ENCODE assay signal across 14 cellular contexts in genomic region chr3:145628211-145628610, GRCh38.
DNase-seq lines count a peak whose midpoint lies in the region; TF ChIP-seq lines count a peak whose summit lies in the region.
"Had no signal": no experiment of that assay in that cellular context is flagged by ENCODE, and none has a peak within 500 bp of the region (broad histone marks: within the 10 kb centered on the region; RNA-seq: fewer than 3 reads in every experiment).

No MANE protein-coding gene starts in this region.

- no peaks in the 10 kb centered on the region for H3K4me1 ChIP-seq in breast epithelium
- H3K4me1 ChIP-seq: HAP-1 had no signal

- TF ChIP-seq CTCF in MCF 10A (IDR thresholded peaks at IDR 0.05; ENCODE audit: unreplicated experiment) (no peak), breast epithelium (IDR thresholded peaks at IDR 0.05) (no peak), RWPE1 (conservative IDR thresholded peaks at IDR 0.05; ENCODE audit: low read depth) (no peak), epithelial cell of esophagus (IDR thresholded peaks at IDR 0.05; ENCODE audit: insufficient read depth, low read depth, low read length, missing control alignments) (no peak), Calu3 (IDR thresholded peaks at IDR 0.05; ENCODE audit: unreplicated experiment) (no peak)

- H3K27ac ChIP-seq in breast epithelium (no peak overlapping the region), RWPE1 (no peak overlapping the region)

- no peaks in the 10 kb centered on the region for H3K36me3 ChIP-seq in breast epithelium
- H3K36me3 ChIP-seq: HAP-1 had no signal

- H3K4me1 Mint-ChIP-seq in MCF 10A (ENCODE audit: insufficient read depth, unreplicated experiment) (peaks cover 5% of the 10 kb centered on the region), Calu3 (ENCODE audit: low read depth, unreplicated experiment) (no peaks in the 10 kb centered on the region)
- H3K4me1 Mint-ChIP-seq: CD4-positive, alpha-beta memory T cell had no signal

- POLR2A ChIA-PET in MCF 10A (lab: Yijun Ruan, JAX) = interaction anchor here (0.5 to 0.9 kb wide), 2 partner anchors 116 to 1654 kb away, joined by 3 read pairs; no protein-coding TSS in a partner anchor
- POLR2A ChIA-PET in RWPE1 (lab: Yijun Ruan, JAX; ENCODE audit: low non-redundant PET) = no interaction called here

- CTCF ChIA-PET in MCF 10A (lab: Yijun Ruan, JAX) = no interaction called here
- CTCF ChIA-PET in RWPE1 (lab: Yijun Ruan, JAX) = no interaction called here
- CTCF ChIA-PET in Calu3 (lab: Charles Lee) = no interaction called here

- intact Hi-C loops in MCF 10A (cut with micrococcal nuclease) (no loop called here), breast epithelium (cut with DNase I; ENCODE audit: low total_unique reads) (no loop called here), Calu3 (cut with micrococcal nuclease; ENCODE audit: unreplicated experiment) (no loop called here)

- H3K36me3 Mint-ChIP-seq in MCF 10A (ENCODE audit: insufficient read depth, unreplicated experiment) = peaks cover 7% of the 10 kb centered on the region
- H3K36me3 Mint-ChIP-seq in Calu3 (ENCODE audit: insufficient read depth, unreplicated experiment) = no peaks in the 10 kb centered on the region
- H3K36me3 Mint-ChIP-seq: CD4-positive, alpha-beta memory T cell had no signal

- DNase-seq in MCF 10A (ENCODE audit: unreplicated experiment) = no peak
- no peak for DNase-seq in breast epithelium (ENCODE audit: low spot score in 2 of 2)
- DNase-seq in RWPE1 (ENCODE audit: low spot score) = peak; percentile 10
- peak; percentile 60 for DNase-seq in epithelial cell of esophagus (ENCODE audit: low read depth)
- no peak for DNase-seq in amniotic stem cell (lab: John Stamatoyannopoulos, UW)
- DNase-seq in Calu3 = no peak
- DNase-seq: C1 segment of cervical spinal cord; CD4-positive, alpha-beta memory T cell; COR-L47; DMS53; DND-41; GOT3; HFFc6 had no signal

- no peak for TF ChIP-seq POLR2A in breast epithelium (IDR thresholded peaks at IDR 0.05)

- no peak overlapping the region for H3K4me3 ChIP-seq in breast epithelium
- no peak overlapping the region for H3K4me3 ChIP-seq in epithelial cell of esophagus (ENCODE audit: low read length)
- H3K4me3 ChIP-seq: HAP-1 had no signal

- H3K9me3 Mint-ChIP-seq in MCF 10A (ENCODE audit: unreplicated experiment) (peaks cover 19% of the 10 kb centered on the region), Calu3 (ENCODE audit: low read depth, unreplicated experiment) (peaks cover 7% of the 10 kb centered on the region)

- H3K4me3 Mint-ChIP-seq in MCF 10A (ENCODE audit: unreplicated experiment) = no peak overlapping the region
- H3K4me3 Mint-ChIP-seq in Calu3 (ENCODE audit: low read depth, unreplicated experiment) = no peak overlapping the region
- H3K4me3 Mint-ChIP-seq: CD4-positive, alpha-beta memory T cell; HFFc6 had no signal

- H3K27ac Mint-ChIP-seq in MCF 10A (ENCODE audit: low read depth, unreplicated experiment) = peak overlapping the region; percentile 23
- H3K27ac Mint-ChIP-seq in Calu3 (ENCODE audit: unreplicated experiment) = no peak overlapping the region
- H3K27ac Mint-ChIP-seq: CD4-positive, alpha-beta memory T cell; HFFc6 had no signal

- H3K27me3 Mint-ChIP-seq in MCF 10A (ENCODE audit: insufficient read depth, unreplicated experiment) (no peaks in the 10 kb centered on the region), Calu3 (ENCODE audit: unreplicated experiment) (no peaks in the 10 kb centered on the region)
- H3K27me3 Mint-ChIP-seq: CD4-positive, alpha-beta memory T cell had no signal

- peaks cover 0 to 17% of the 10 kb centered on the region in 2 donors for H3K9me3 ChIP-seq in breast epithelium
- H3K9me3 ChIP-seq: HAP-1 had no signal

- no TSS peak for BruUV-seq in MCF 10A (replicated peaks; lab: Mats Ljungman, UMichigan)
- no TSS peak for BruUV-seq in Calu3 (replicated peaks; lab: Mats Ljungman, UMichigan)

- H3K27me3 ChIP-seq in breast epithelium = no peaks in the 10 kb centered on the region

Comparison
In these comparisons a context has a peak if more than half of its experiments do, and no peak if none do; other contexts are left out.
1. DNase-seq: peak in RWPE1 (single experiment) and epithelial cell of esophagus (single experiment); none in MCF 10A (single experiment), breast epithelium (0 of 2), amniotic stem cell (single experiment) and Calu3 (single experiment).